ENCODE assay signal across 8 cellular contexts in genomic region chr16:1771072-1771863, GRCh38. TPM values are rescaled to one million over a fixed set of nuclear protein-coding genes. Genes with fewer than 3 reads are reported as not detected.
DNase-seq lines count a peak whose midpoint lies in the region; ATAC-seq and TF ChIP-seq lines count a peak whose summit lies in the region.

Gene NME3 (minus strand): TSS chr16:1771543. CDS start chr16:1771534, 9 bp downstream.

- peaks cover 0 to 53% (median 40%) of the 10 kb centered on the region in 6 donors for H3K36me3 ChIP-seq in spleen

- 0 to 2% (median 1%) methylated on average over 4 to 91 of the region's 91 CpGs for WGBS in spleen, 5 donors

- intact Hi-C loops in spleen (cut with DNase I; ENCODE audit: low total_unique reads) = no loop called here

- TF ChIP-seq POLR2A in spleen (IDR thresholded peaks at IDR 0.05) = no peak

- H3K4me3 ChIP-seq in GM12875 (ENCODE audit: low read depth, low read length) (peak within 1 kb of the TSS; percentile 96), LNCaP clone FGC (ENCODE audit: low read depth, low read length) (peak within 1 kb of the TSS; percentile 94), cardiac fibroblast (replicated peaks in 1 of 2; ENCODE audit: low read depth in 2 of 2, low read length in 2 of 2) (peak within 1 kb of the TSS; percentile 78 to 80), spleen (peak within 1 kb of the TSS; percentile 96 to 100 (median 99))

- no peaks in the 10 kb centered on the region for H3K27me3 ChIP-seq in spleen (replicated peaks in 1 of 7)

- H3K4me1 ChIP-seq in spleen = peaks cover 23 to 69% (median 43%) of the 10 kb centered on the region in 6 donors

- no peak for TF ChIP-seq CTCF in GM12875 (IDR thresholded peaks at IDR 0.05; ENCODE audit: borderline replicate concordance, insufficient read depth, low read depth, low read length)
- no peak for TF ChIP-seq CTCF in LNCaP clone FGC (IDR thresholded peaks at IDR 0.05; ENCODE audit: control insufficient read depth, extremely low read depth, insufficient read depth)
- no peak for TF ChIP-seq CTCF in cardiac fibroblast (IDR thresholded peaks at IDR 0.05; ENCODE audit: low read depth, low read length)
- TF ChIP-seq CTCF in spleen (IDR thresholded peaks at IDR 0.05 in 8 of 11, conservative IDR thresholded peaks at IDR 0.05 in 3 of 11) = peak in 1 of 11 experiments; percentile 35

- H3K27ac ChIP-seq in spleen = peak within 1 kb of the TSS; percentile 89 to 97 (median 96)

- no peak for ATAC-seq in GM21576 (IDR thresholded peaks at IDR 0.05; ENCODE audit: unreplicated experiment)

- DNase-seq in LNCaP clone FGC (ENCODE audit: low read depth) = no peak
- DNase-seq in activated CD4-positive, CD25-positive, alpha-beta regulatory T cell (lab: John Stamatoyannopoulos, UW) = peak; percentile 57 to 63 (median 60)
- DNase-seq in cardiac fibroblast (ENCODE audit: low read depth in 2 of 2) = peak; percentile 64 to 71
- peak; percentile 61 for DNase-seq in inferior parietal cortex (ENCODE audit: extremely low spot score)
- peak; percentile 95 for DNase-seq in spleen
- no peak for DNase-seq in SHP77 treated with DMSO at 0.1 percent for 48 hours (lab: John Stamatoyannopoulos, UW)

- no peaks in the 10 kb centered on the region for H3K9me3 ChIP-seq in spleen

RNA-seq across cellular contexts. Expression of gene NME3, which starts in this region (rescaled TPM):
- total RNA-seq in spleen = 10 to 100 TPM; 51.0 to 82.9 (median 68.4) TPM
- 100 to 1,000 TPM; 152 to 283 (median 256) TPM for polyA plus RNA-seq in spleen

Comparison
In these comparisons a context has a peak if more than half of its experiments do, and no peak if none do; other contexts are left out.
1. DNase-seq: peak in activated CD4-positive, CD25-positive, alpha-beta regulatory T cell (4 of 4), cardiac fibroblast (2 of 2), inferior parietal cortex (single experiment) and spleen (single experiment); none in LNCaP clone FGC (single experiment) and SHP77 treated with DMSO at 0.1 percent for 48 hours (single experiment).
2. Peak in every context shown above with its lines, with median percentiles within 50 percentile points of each other: H3K4me3 ChIP-seq.